9 cellular contexts compared by ENCODE assay signal in genomic region chr9:116149844-116150243, GRCh38. TPM values are rescaled to one million over a fixed set of nuclear protein-coding genes. Genes with fewer than 3 reads are reported as not detected.
DNase-seq lines count a peak whose midpoint lies in the region; ATAC-seq lines count a peak whose summit lies in the region.
"Had no signal": no experiment of that assay in that cellular context is flagged by ENCODE, and none has a peak within 500 bp of the region (broad histone marks: within the 10 kb centered on the region; RNA-seq: fewer than 3 reads in every experiment).

No MANE protein-coding gene starts in this region.

- peak; percentile 74 for ATAC-seq in HG03439 (IDR thresholded peaks at IDR 0.05; ENCODE audit: unreplicated experiment)
- peak; percentile 86 for ATAC-seq in left lobe of liver

- DNase-seq in NCI-H2171 treated with DMSO at 0.1 percent for 48 hours (lab: John Stamatoyannopoulos, UW) = peak; percentile 20
- no peak for DNase-seq in NCI-H2171 (lab: John Stamatoyannopoulos, UW)
- peak; percentile 34 for DNase-seq in amniotic epithelial cell (ENCODE audit: low read depth)
- no peak for DNase-seq in left lobe of liver (ENCODE audit: low spot score)
- DNase-seq in stimulated activated CD4-positive, alpha-beta T cell treated with anti-CD3 and anti-CD28 coated beads, Interleukin-12 subunit alpha, Interleukin-12 subunit beta, amount 100 ng/mL, for 4 hours = no peak
- no peak for DNase-seq in NCI-H446 treated with DMSO at 0.1 percent for 48 hours (lab: John Stamatoyannopoulos, UW)
- DNase-seq in stimulated activated CD4-positive, alpha-beta T cell treated with anti-CD3 and anti-CD28 coated beads, Interleukin-1b, Interleukin-23, amount 100 ng/mL, for 48 hours = no peak
- DNase-seq: right cardiac atrium had no signal

RNA-seq across cellular contexts. Expression of gene PAPPA, which starts 3.7 kb away (rescaled TPM):
- total RNA-seq in left lobe of liver = 0.13 TPM

Comparison
In these comparisons a context has a peak if more than half of its experiments do, and no peak if none do; other contexts are left out.
1. DNase-seq: peak in NCI-H2171 treated with DMSO at 0.1 percent for 48 hours (single experiment) and amniotic epithelial cell (single experiment); none in NCI-H2171 (single experiment), left lobe of liver (single experiment), stimulated activated CD4-positive, alpha-beta T cell treated with anti-CD3 and anti-CD28 coated beads, Interleukin-12 subunit alpha, Interleukin-12 subunit beta, amount 100 ng/mL, for 4 hours (single experiment), NCI-H446 treated with DMSO at 0.1 percent for 48 hours (single experiment) and stimulated activated CD4-positive, alpha-beta T cell treated with anti-CD3 and anti-CD28 coated beads, Interleukin-1b, Interleukin-23, amount 100 ng/mL, for 48 hours (single experiment).